In genomic region chr14:24761141-24761540, GRCh38 we compare ENCODE assay signal across 20 cellular contexts.
"Had no signal": no experiment of that assay in that cellular context is flagged by ENCODE, and none has a peak within 500 bp of the region (broad histone marks: within the 10 kb centered on the region; RNA-seq: fewer than 3 reads in every experiment).

No MANE protein-coding gene starts in this region.

- ATAC-seq: effector memory CD8-positive, alpha-beta T cell; gastroesophageal sphincter; left lung; natural killer cell treated with Interleukin-12 subunit alpha and Interleukin-12 subunit beta and Interleukin-15 and Interleukin-18, amount 100 ng/mL, for 72 hours; right cardiac atrium had no signal

- H3K27ac ChIP-seq: esophagus squamous epithelium, gastroesophageal sphincter, left lung, neural progenitor cell, ovary had no signal

- DNase-seq: effector memory CD8-positive, alpha-beta T cell; esophagus squamous epithelium; foreskin fibroblast; glutamatergic neuron; islet precursor cell; left lung; mesenchymal stem cell; midbrain; nucleus accumbens; ovary; right cardiac atrium; stimulated activated CD4-positive, alpha-beta T cell treated with anti-CD3 and anti-CD28 coated beads, Interleukin-2, amount 100 ng/mL, for 48 hours; stimulated activated naive CD4-positive, alpha-beta T cell treated with Interleukin-2 at 50 U/mL for 16 hours; trophoblast cell had no signal

- H3K9me3 Mint-ChIP-seq: dendritic cell treated with granulocyte-macrophage colony-stimulating factor and Interleukin-4, amounts not matched to agents 40 ng/mL and 50 ng/mL, for 4 days; natural killer cell treated with Interleukin-12 subunit alpha and Interleukin-12 subunit beta and Interleukin-15 and Interleukin-18, amount 100 ng/mL, for 72 hours; neural progenitor cell had no signal

- H3K9me3 ChIP-seq: esophagus squamous epithelium, gastroesophageal sphincter, ovary had no signal

- H3K27me3 ChIP-seq: gastroesophageal sphincter, left lung, neural progenitor cell, ovary had no signal

- H3K4me3 ChIP-seq: esophagus squamous epithelium, gastroesophageal sphincter, left lung, lung, neural progenitor cell, ovary, smooth muscle cell had no signal

- H3K27ac Mint-ChIP-seq: dendritic cell treated with granulocyte-macrophage colony-stimulating factor and Interleukin-4, amounts not matched to agents 40 ng/mL and 50 ng/mL, for 4 days; effector memory CD8-positive, alpha-beta T cell; natural killer cell treated with Interleukin-12 subunit alpha and Interleukin-12 subunit beta and Interleukin-15 and Interleukin-18, amount 100 ng/mL, for 72 hours; neural progenitor cell had no signal

- H3K36me3 ChIP-seq: esophagus squamous epithelium, gastroesophageal sphincter, left lung, neural progenitor cell, ovary had no signal

- H3K4me3 Mint-ChIP-seq: dendritic cell treated with granulocyte-macrophage colony-stimulating factor and Interleukin-4, amounts not matched to agents 40 ng/mL and 50 ng/mL, for 4 days; effector memory CD8-positive, alpha-beta T cell; natural killer cell treated with Interleukin-12 subunit alpha and Interleukin-12 subunit beta and Interleukin-15 and Interleukin-18, amount 100 ng/mL, for 72 hours; neural progenitor cell had no signal

- H3K4me1 Mint-ChIP-seq: neural progenitor cell had no signal

- H3K36me3 Mint-ChIP-seq: neural progenitor cell had no signal

- H3K4me2 ChIP-seq: neural progenitor cell, smooth muscle cell had no signal

- H3K4me1 ChIP-seq: esophagus squamous epithelium, gastroesophageal sphincter, left lung, neural progenitor cell had no signal

- H2AFZ ChIP-seq: neural progenitor cell had no signal

- H3K9ac ChIP-seq: neural progenitor cell had no signal
